Comparison of ENCODE assay signal across 32 cellular contexts in the genomic region with DNA sequence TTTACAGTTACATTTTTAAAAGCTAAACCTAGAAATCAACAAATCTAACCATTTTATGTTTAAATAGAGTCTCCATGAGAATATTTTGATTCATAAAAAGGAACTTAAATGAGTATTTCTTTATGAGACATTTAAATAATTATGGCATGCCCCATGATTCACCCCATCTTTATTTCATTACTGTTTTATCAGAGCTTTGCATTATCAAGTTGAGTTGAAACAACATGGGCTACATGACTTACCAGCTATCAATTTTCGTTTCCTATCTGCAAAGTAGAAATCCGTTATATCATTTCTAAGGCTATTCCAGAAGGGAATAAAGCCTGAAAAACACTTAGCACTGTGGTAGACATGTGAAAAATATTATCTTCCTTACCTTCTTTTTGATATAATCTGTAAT.
"Had no signal": no experiment of that assay in that cellular context is flagged by ENCODE, and none has a peak within 500 bp of the region (broad histone marks: within the 10 kb centered on the region; RNA-seq: fewer than 3 reads in every experiment).

No MANE protein-coding gene starts in this region.

- DNase-seq: activated CD4-positive, alpha-beta memory T cell treated with anti-CD3 and anti-CD28 coated beads, Interleukin-2, amount 10 ng/mL, durations not matched to agents 7 days and 5 days; activated CD4-positive, alpha-beta T cell treated with anti-CD3 and anti-CD28 coated beads, Interleukin-2, amount 10 ng/mL, durations not matched to agents 7 days and 5 days; activated CD4-positive, CD25-positive, alpha-beta regulatory T cell treated with anti-CD3 and anti-CD28 coated beads, Interleukin-2, amount 50 U/mL, for 72 hours; activated CD8-positive, alpha-beta memory T cell treated with anti-CD3 and anti-CD28 coated beads, Interleukin-2, amount 50 U/mL, for 48 hours; activated gamma-delta T cell; activated naive CD8-positive, alpha-beta T cell treated with anti-CD3 and anti-CD28 coated beads, Interleukin-2, amount 50 U/mL, for 24 hours; activated T-cell treated with anti-CD3 and anti-CD28 coated beads, Interleukin-2, amount 50 U/mL, for 24 hours; amygdala; dermis blood vessel endothelial cell; effector CD8-positive, alpha-beta T cell; erythroblast; gastrocnemius medialis; glutamatergic neuron; left cardiac atrium; mammary epithelial cell; naive B cell; occipital lobe; stimulated activated CD4-positive, alpha-beta T cell treated with anti-CD3 and anti-CD28 coated beads, Interleukin-1b, Interleukin-23, amount 100 ng/mL, for 48 hours; stimulated activated CD4-positive, alpha-beta T cell treated with anti-CD3 and anti-CD28 coated beads, Interleukin-4, amount 100 ng/mL, for 4 hours; stimulated activated CD8-positive, alpha-beta memory T cell treated with anti-CD3 and anti-CD28 coated beads, Interleukin-4, amount 100 ng/mL, for 48 hours; stimulated activated naive CD8-positive, alpha-beta T cell treated with anti-CD3 and anti-CD28 coated beads, Interleukin-15, amount 100 ng/mL, for 72 hours; substantia nigra; thyroid gland; upper lobe of left lung had no signal

- ATAC-seq: activated naive CD8-positive, alpha-beta T cell treated with anti-CD3 and anti-CD28 coated beads, Interleukin-2, amount 50 U/mL, for 24 hours; gastrocnemius medialis; left cardiac atrium; stimulated activated memory B cell treated with anti-CD40 and anti-IgM and Interleukin-4, amounts not matched to agents 10 μg/mL and 1 μg/mL and 100 μg/mL, for 72 hours; stimulated activated naive CD8-positive, alpha-beta T cell treated with anti-CD3 and anti-CD28 coated beads, Interleukin-15, amount 100 ng/mL, for 72 hours had no signal

- H3K4me1 ChIP-seq: gastrocnemius medialis, upper lobe of left lung had no signal

- H3K4me3 ChIP-seq: gastrocnemius medialis, right atrium auricular region, smooth muscle cell, thyroid gland, upper lobe of left lung, vagina had no signal

- H3K4me3 Mint-ChIP-seq: activated CD4-positive, alpha-beta memory T cell treated with anti-CD3 and anti-CD28 coated beads, Interleukin-2, amount 10 ng/mL, durations not matched to agents 7 days and 5 days; activated CD4-positive, alpha-beta T cell treated with anti-CD3 and anti-CD28 coated beads, Interleukin-2, amount 10 ng/mL, durations not matched to agents 7 days and 5 days; activated naive CD4-positive, alpha-beta T cell treated with anti-CD3 and anti-CD28 coated beads, Interleukin-2, amount 50 U/mL, for 24 hours; activated naive CD8-positive, alpha-beta T cell treated with anti-CD3 and anti-CD28 coated beads, Interleukin-2, amount 50 U/mL, for 24 hours; activated T-cell treated with anti-CD3 and anti-CD28 coated beads, Interleukin-2, amount 50 U/mL, for 24 hours; naive B cell; stimulated activated memory B cell treated with anti-CD40 and anti-IgM and Interleukin-4, amounts not matched to agents 10 μg/mL and 1 μg/mL and 100 μg/mL, for 72 hours; stimulated activated naive CD8-positive, alpha-beta T cell treated with anti-CD3 and anti-CD28 coated beads, Interleukin-15, amount 100 ng/mL, for 72 hours had no signal

- H3K27me3 Mint-ChIP-seq: activated CD4-positive, alpha-beta memory T cell treated with anti-CD3 and anti-CD28 coated beads, Interleukin-2, amount 10 ng/mL, durations not matched to agents 7 days and 5 days; activated T-cell treated with anti-CD3 and anti-CD28 coated beads, Interleukin-2, amount 50 U/mL, for 24 hours; stimulated activated naive CD8-positive, alpha-beta T cell treated with anti-CD3 and anti-CD28 coated beads, Interleukin-15, amount 100 ng/mL, for 72 hours had no signal

- H3K27ac Mint-ChIP-seq: activated CD4-positive, alpha-beta memory T cell treated with anti-CD3 and anti-CD28 coated beads, Interleukin-2, amount 10 ng/mL, durations not matched to agents 7 days and 5 days; activated CD4-positive, alpha-beta T cell treated with anti-CD3 and anti-CD28 coated beads, Interleukin-2, amount 10 ng/mL, durations not matched to agents 7 days and 5 days; activated naive CD4-positive, alpha-beta T cell treated with anti-CD3 and anti-CD28 coated beads, Interleukin-2, amount 50 U/mL, for 24 hours; activated naive CD8-positive, alpha-beta T cell treated with anti-CD3 and anti-CD28 coated beads, Interleukin-2, amount 50 U/mL, for 24 hours; activated T-cell treated with anti-CD3 and anti-CD28 coated beads, Interleukin-2, amount 50 U/mL, for 24 hours; naive B cell; stimulated activated memory B cell treated with anti-CD40 and anti-IgM and Interleukin-4, amounts not matched to agents 10 μg/mL and 1 μg/mL and 100 μg/mL, for 72 hours; stimulated activated naive CD8-positive, alpha-beta T cell treated with anti-CD3 and anti-CD28 coated beads, Interleukin-15, amount 100 ng/mL, for 72 hours had no signal

- H3K36me3 Mint-ChIP-seq: activated naive CD4-positive, alpha-beta T cell treated with anti-CD3 and anti-CD28 coated beads, Interleukin-2, amount 50 U/mL, for 24 hours; naive B cell; stimulated activated memory B cell treated with anti-CD40 and anti-IgM and Interleukin-4, amounts not matched to agents 10 μg/mL and 1 μg/mL and 100 μg/mL, for 72 hours had no signal

- H3K9ac ChIP-seq: parathyroid adenoma had no signal

- H3K9me3 ChIP-seq: gastrocnemius medialis, right atrium auricular region, thyroid gland, upper lobe of left lung, vagina had no signal

- H3K4me1 Mint-ChIP-seq: activated CD4-positive, alpha-beta memory T cell treated with anti-CD3 and anti-CD28 coated beads, Interleukin-2, amount 10 ng/mL, durations not matched to agents 7 days and 5 days; naive B cell; stimulated activated memory B cell treated with anti-CD40 and anti-IgM and Interleukin-4, amounts not matched to agents 10 μg/mL and 1 μg/mL and 100 μg/mL, for 72 hours had no signal

- H3K9me3 Mint-ChIP-seq: activated CD4-positive, alpha-beta memory T cell treated with anti-CD3 and anti-CD28 coated beads, Interleukin-2, amount 10 ng/mL, durations not matched to agents 7 days and 5 days; activated CD4-positive, alpha-beta T cell treated with anti-CD3 and anti-CD28 coated beads, Interleukin-2, amount 10 ng/mL, durations not matched to agents 7 days and 5 days; activated naive CD4-positive, alpha-beta T cell treated with anti-CD3 and anti-CD28 coated beads, Interleukin-2, amount 50 U/mL, for 24 hours; activated naive CD8-positive, alpha-beta T cell treated with anti-CD3 and anti-CD28 coated beads, Interleukin-2, amount 50 U/mL, for 24 hours; activated T-cell treated with anti-CD3 and anti-CD28 coated beads, Interleukin-2, amount 50 U/mL, for 24 hours; naive B cell; neural crest cell; stimulated activated memory B cell treated with anti-CD40 and anti-IgM and Interleukin-4, amounts not matched to agents 10 μg/mL and 1 μg/mL and 100 μg/mL, for 72 hours; stimulated activated naive CD8-positive, alpha-beta T cell treated with anti-CD3 and anti-CD28 coated beads, Interleukin-15, amount 100 ng/mL, for 72 hours had no signal

- H3K36me3 ChIP-seq: gastrocnemius medialis, right atrium auricular region, thyroid gland, upper lobe of left lung, vagina had no signal

- H3K27ac ChIP-seq: gastrocnemius medialis, parathyroid adenoma, right atrium auricular region, thyroid gland, upper lobe of left lung, vagina, VCaP had no signal

- H3K27me3 ChIP-seq: gastrocnemius medialis, right atrium auricular region, thyroid gland, upper lobe of left lung, vagina had no signal
